ENCODE assay signal across 14 cellular contexts in genomic region chr2:7394195-7394594, GRCh38.
"Had no signal": no experiment of that assay in that cellular context is flagged by ENCODE, and none has a peak within 500 bp of the region (broad histone marks: within the 10 kb centered on the region; RNA-seq: fewer than 3 reads in every experiment).

No MANE protein-coding gene starts in this region.

- H3K4me1 Mint-ChIP-seq: naive thymus-derived CD8-positive, alpha-beta T cell; stimulated activated effector memory CD8-positive, alpha-beta T cell treated with anti-CD3 and anti-CD28 coated beads, Interleukin-12 subunit alpha, Interleukin-12 subunit beta, amount 100 ng/mL, for 72 hours had no signal

- H3K79me2 ChIP-seq: hepatocyte had no signal

- H3K36me3 Mint-ChIP-seq: naive thymus-derived CD8-positive, alpha-beta T cell; stimulated activated effector memory CD8-positive, alpha-beta T cell treated with anti-CD3 and anti-CD28 coated beads, Interleukin-12 subunit alpha, Interleukin-12 subunit beta, amount 100 ng/mL, for 72 hours had no signal

- H3K27ac ChIP-seq: adrenal gland, colonic mucosa, hepatocyte, left ventricle myocardium inferior, neutrophil, thoracic aorta had no signal

- H3K27me3 Mint-ChIP-seq: activated T-cell treated with anti-CD3 and anti-CD28 coated beads, Interleukin-2, amount 50 U/mL, for 24 hours had no signal

- H3K4me1 ChIP-seq: adrenal gland, colonic mucosa, left ventricle myocardium inferior had no signal

- H3K27ac Mint-ChIP-seq: activated T-cell treated with anti-CD3 and anti-CD28 coated beads, Interleukin-2, amount 50 U/mL, for 24 hours; naive thymus-derived CD8-positive, alpha-beta T cell; stimulated activated effector memory CD8-positive, alpha-beta T cell treated with anti-CD3 and anti-CD28 coated beads, Interleukin-12 subunit alpha, Interleukin-12 subunit beta, amount 100 ng/mL, for 72 hours had no signal

- H3K9me3 Mint-ChIP-seq: activated T-cell treated with anti-CD3 and anti-CD28 coated beads, Interleukin-2, amount 50 U/mL, for 24 hours; naive thymus-derived CD8-positive, alpha-beta T cell; stimulated activated effector memory CD8-positive, alpha-beta T cell treated with anti-CD3 and anti-CD28 coated beads, Interleukin-12 subunit alpha, Interleukin-12 subunit beta, amount 100 ng/mL, for 72 hours had no signal

- H3K36me3 ChIP-seq: adrenal gland, colonic mucosa, left ventricle myocardium inferior, neutrophil, thoracic aorta had no signal

- DNase-seq: activated CD4-positive, alpha-beta T cell treated with anti-CD3 and anti-CD28 coated beads, Interleukin-2, amount 50 U/mL, for 48 hours; activated CD4-positive, CD25-positive, alpha-beta regulatory T cell treated with anti-CD3 and anti-CD28 coated beads, Interleukin-2, amount 50 U/mL, for 72 hours; activated naive CD4-positive, alpha-beta T cell treated with anti-CD3 and anti-CD28 coated beads, Interleukin-2, amount 50 U/mL, for 16 hours; activated T-cell treated with anti-CD3 and anti-CD28 coated beads, Interleukin-2, amount 50 U/mL, for 24 hours; adrenal gland; colonic mucosa; left ventricle myocardium inferior; naive thymus-derived CD8-positive, alpha-beta T cell; retina had no signal

- H3K4me2 ChIP-seq: hepatocyte had no signal

- H3K27me3 ChIP-seq: adrenal gland, colonic mucosa, hepatocyte had no signal

- H3K4me3 Mint-ChIP-seq: activated T-cell treated with anti-CD3 and anti-CD28 coated beads, Interleukin-2, amount 50 U/mL, for 24 hours; naive thymus-derived CD8-positive, alpha-beta T cell; stimulated activated effector memory CD8-positive, alpha-beta T cell treated with anti-CD3 and anti-CD28 coated beads, Interleukin-12 subunit alpha, Interleukin-12 subunit beta, amount 100 ng/mL, for 72 hours had no signal

- H3K4me3 ChIP-seq: adrenal gland, colonic mucosa, hepatocyte, left ventricle myocardium inferior, thoracic aorta had no signal

- H2AFZ ChIP-seq: hepatocyte had no signal

- ATAC-seq: esophagus mucosa; naive thymus-derived CD8-positive, alpha-beta T cell; stimulated activated effector memory CD8-positive, alpha-beta T cell treated with anti-CD3 and anti-CD28 coated beads, Interleukin-12 subunit alpha, Interleukin-12 subunit beta, amount 100 ng/mL, for 72 hours had no signal

- H3K9me3 ChIP-seq: adrenal gland, colonic mucosa, left ventricle myocardium inferior, neutrophil, thoracic aorta had no signal
